ENCODE assay signal across 8 cellular contexts in genomic region chr20:63216849-63217471, GRCh38. TPM values are rescaled to one million over a fixed set of nuclear protein-coding genes. Genes with fewer than 3 reads are reported as not detected.
DNase-seq lines count a peak whose midpoint lies in the region; ATAC-seq and TF ChIP-seq lines count a peak whose summit lies in the region.

No MANE protein-coding gene starts in this region.

- H3K36me3 ChIP-seq in kidney epithelial cell (ENCODE audit: control insufficient read depth, insufficient read depth, low read length) (peaks cover 1% of the 10 kb centered on the region), thymus (ENCODE audit: control insufficient read depth, insufficient read depth) (peaks cover 13% of the 10 kb centered on the region)

- POLR2A ChIA-PET in activated naive CD8-positive, alpha-beta T cell treated with anti-CD3 and anti-CD28 coated beads, Interleukin-2, amount 10 ng/mL, durations not matched to agents 7 days and 5 days (lab: Charles Lee), result interaction anchor here (0.6 kb wide), 1 partner anchor 514 kb away, joined by 3 read pairs; no protein-coding TSS in a partner anchor

- H3K27me3 Mint-ChIP-seq in activated CD4-positive, alpha-beta T cell treated with anti-CD3 and anti-CD28 coated beads, Interleukin-2, amount 10 ng/mL, durations not matched to agents 24 days and 14 days, result peaks cover 2% of the 10 kb centered on the region
- H3K27me3 Mint-ChIP-seq in activated naive CD8-positive, alpha-beta T cell treated with anti-CD3 and anti-CD28 coated beads, Interleukin-2, amount 10 ng/mL, durations not matched to agents 7 days and 5 days, result peaks cover 4% of the 10 kb centered on the region

- intact Hi-C loops in activated CD4-positive, alpha-beta T cell treated with anti-CD3 and anti-CD28 coated beads, Interleukin-2, amount 10 ng/mL, durations not matched to agents 24 days and 14 days (cut with micrococcal nuclease), result loop anchor here (1.0 to 5.0 kb wide), 2 partner anchors 55 to 280 kb away; partner anchors contain the start of genes ARFGAP1 and GID8

- H3K4me3 ChIP-seq in kidney epithelial cell (ENCODE audit: low read depth, low read length) (peak overlapping the region; percentile 70), thymus (ENCODE audit: low read length) (peak overlapping the region; percentile 83)

- H3K9me3 Mint-ChIP-seq in activated CD4-positive, alpha-beta T cell treated with anti-CD3 and anti-CD28 coated beads, Interleukin-2, amount 10 ng/mL, durations not matched to agents 24 days and 14 days, result no peaks in the 10 kb centered on the region
- no peaks in the 10 kb centered on the region for H3K9me3 Mint-ChIP-seq in activated naive CD8-positive, alpha-beta T cell treated with anti-CD3 and anti-CD28 coated beads, Interleukin-2, amount 10 ng/mL, durations not matched to agents 7 days and 5 days

- H3K36me3 Mint-ChIP-seq in activated CD4-positive, alpha-beta T cell treated with anti-CD3 and anti-CD28 coated beads, Interleukin-2, amount 10 ng/mL, durations not matched to agents 24 days and 14 days (ENCODE audit: low read depth), result peaks cover 27% of the 10 kb centered on the region
- peaks cover 8% of the 10 kb centered on the region for H3K36me3 Mint-ChIP-seq in activated naive CD8-positive, alpha-beta T cell treated with anti-CD3 and anti-CD28 coated beads, Interleukin-2, amount 10 ng/mL, durations not matched to agents 7 days and 5 days

- H3K27me3 ChIP-seq in kidney epithelial cell (ENCODE audit: control insufficient read depth, insufficient read depth, low read length) (peaks cover 13% of the 10 kb centered on the region), thymus (ENCODE audit: control insufficient read depth, insufficient read depth) (no peaks in the 10 kb centered on the region)

- peaks cover 7% of the 10 kb centered on the region for H3K4me1 ChIP-seq in thymus (ENCODE audit: control insufficient read depth, insufficient read depth, low read length)

- H3K4me1 Mint-ChIP-seq in activated CD4-positive, alpha-beta T cell treated with anti-CD3 and anti-CD28 coated beads, Interleukin-2, amount 10 ng/mL, durations not matched to agents 24 days and 14 days, result peaks cover 30% of the 10 kb centered on the region
- H3K4me1 Mint-ChIP-seq in activated naive CD8-positive, alpha-beta T cell treated with anti-CD3 and anti-CD28 coated beads, Interleukin-2, amount 10 ng/mL, durations not matched to agents 7 days and 5 days, result peaks cover 33% of the 10 kb centered on the region

- peak overlapping the region; percentile 74 for H3K27ac Mint-ChIP-seq in activated CD4-positive, alpha-beta T cell treated with anti-CD3 and anti-CD28 coated beads, Interleukin-2, amount 10 ng/mL, durations not matched to agents 24 days and 14 days
- H3K27ac Mint-ChIP-seq in activated naive CD8-positive, alpha-beta T cell treated with anti-CD3 and anti-CD28 coated beads, Interleukin-2, amount 10 ng/mL, durations not matched to agents 7 days and 5 days, result peak overlapping the region; percentile 87

- H3K4me3 Mint-ChIP-seq in activated CD4-positive, alpha-beta T cell treated with anti-CD3 and anti-CD28 coated beads, Interleukin-2, amount 10 ng/mL, durations not matched to agents 24 days and 14 days, result peak overlapping the region; percentile 80
- peak overlapping the region; percentile 85 for H3K4me3 Mint-ChIP-seq in activated naive CD8-positive, alpha-beta T cell treated with anti-CD3 and anti-CD28 coated beads, Interleukin-2, amount 10 ng/mL, durations not matched to agents 7 days and 5 days

- WGBS in thymus, result 93% methylated on average over 13 of the region's 13 CpGs

- H3K27ac ChIP-seq in thymus (ENCODE audit: low read depth), result peak overlapping the region; percentile 81

- H3K9me3 ChIP-seq in thymus (ENCODE audit: control insufficient read depth), result no peaks in the 10 kb centered on the region

- no peak for ATAC-seq in activated naive CD8-positive, alpha-beta T cell treated with anti-CD3 and anti-CD28 coated beads, Interleukin-2, amount 10 ng/mL, durations not matched to agents 7 days and 5 days (ENCODE audit: low read depth)
- no peak for ATAC-seq in GM21390 (IDR thresholded peaks at IDR 0.05; ENCODE audit: unreplicated experiment)

- DNase-seq in activated CD4-positive, alpha-beta T cell treated with anti-CD3 and anti-CD28 coated beads, Interleukin-2, amount 10 ng/mL, durations not matched to agents 24 days and 14 days, result no peak
- no peak for DNase-seq in activated CD4-positive, alpha-beta T cell treated with anti-CD3 and anti-CD28 coated beads, Interleukin-2, amount 50 U/mL, for 4 hours
- DNase-seq in activated naive CD8-positive, alpha-beta T cell treated with anti-CD3 and anti-CD28 coated beads, Interleukin-2, amount 10 ng/mL, durations not matched to agents 7 days and 5 days, result no peak
- DNase-seq in kidney epithelial cell (ENCODE audit: low read depth) (no peak), NCI-H2029 treated with DMSO at 0.1 percent for 48 hours (lab: John Stamatoyannopoulos, UW) (no peak), RKO (ENCODE audit: low spot score) (no peak)

- TF ChIP-seq CTCF in kidney epithelial cell (IDR thresholded peaks at IDR 0.05; ENCODE audit: insufficient read depth, low read length, poor library complexity, severe bottlenecking), result no peak

RNA-seq across cellular contexts. Expression of gene YTHDF1, which starts 1.0 kb away (rescaled TPM):
- 44.5 and 48.6 TPM in 2 replicates for total RNA-seq in activated CD4-positive, alpha-beta T cell treated with anti-CD3 and anti-CD28 coated beads, Interleukin-2, amount 10 ng/mL, durations not matched to agents 24 days and 14 days
- 10 to 100 TPM; 38.0 to 41.2 TPM for total RNA-seq in activated naive CD8-positive, alpha-beta T cell treated with anti-CD3 and anti-CD28 coated beads, Interleukin-2, amount 10 ng/mL, durations not matched to agents 7 days and 5 days
- total RNA-seq in kidney epithelial cell, result 54.3 and 54.8 TPM in 2 replicates
- 38.2 TPM for polyA plus RNA-seq in thymus

RNA-seq across cellular contexts. Expression of gene BIRC7, which starts 18.7 kb away (rescaled TPM):
- not detected in 2 replicates for total RNA-seq in activated CD4-positive, alpha-beta T cell treated with anti-CD3 and anti-CD28 coated beads, Interleukin-2, amount 10 ng/mL, durations not matched to agents 24 days and 14 days
- total RNA-seq in activated naive CD8-positive, alpha-beta T cell treated with anti-CD3 and anti-CD28 coated beads, Interleukin-2, amount 10 ng/mL, durations not matched to agents 7 days and 5 days, result not detected
- total RNA-seq in kidney epithelial cell, result 12.8 and 19.2 TPM in 2 replicates
- 0.87 TPM for polyA plus RNA-seq in thymus

RNA-seq across cellular contexts. Expression of gene NKAIN4, which starts 37.3 kb away (rescaled TPM):
- not detected in 2 replicates for total RNA-seq in activated CD4-positive, alpha-beta T cell treated with anti-CD3 and anti-CD28 coated beads, Interleukin-2, amount 10 ng/mL, durations not matched to agents 24 days and 14 days
- not detected for total RNA-seq in activated naive CD8-positive, alpha-beta T cell treated with anti-CD3 and anti-CD28 coated beads, Interleukin-2, amount 10 ng/mL, durations not matched to agents 7 days and 5 days
- 65.4 and 107 TPM in 2 replicates for total RNA-seq in kidney epithelial cell
- polyA plus RNA-seq in thymus, result 2.2 TPM

RNA-seq across cellular contexts. Expression of gene ARFGAP1, which starts 55.7 kb away (rescaled TPM):
- total RNA-seq in activated CD4-positive, alpha-beta T cell treated with anti-CD3 and anti-CD28 coated beads, Interleukin-2, amount 10 ng/mL, durations not matched to agents 24 days and 14 days, result 97.0 and 98.2 TPM in 2 replicates
- 10 to 100 TPM; 86.1 to 87.6 TPM for total RNA-seq in activated naive CD8-positive, alpha-beta T cell treated with anti-CD3 and anti-CD28 coated beads, Interleukin-2, amount 10 ng/mL, durations not matched to agents 7 days and 5 days
- 109 and 121 TPM in 2 replicates for total RNA-seq in kidney epithelial cell
- 111 TPM for polyA plus RNA-seq in thymus

Comparison
In these comparisons a context has a peak if more than half of its experiments do, and no peak if none do; other contexts are left out.
1. RNA of gene BIRC7, which starts 18.7 kb away (total RNA-seq): 12.8 to 19.2 TPM in kidney epithelial cell; not detected in activated naive CD8-positive, alpha-beta T cell treated with anti-CD3 and anti-CD28 coated beads, Interleukin-2, amount 10 ng/mL, durations not matched to agents 7 days and 5 days and not detected in activated CD4-positive, alpha-beta T cell treated with anti-CD3 and anti-CD28 coated beads, Interleukin-2, amount 10 ng/mL, durations not matched to agents 24 days and 14 days; every median in the first group is over 10 times any median in the second.
2. RNA of gene NKAIN4, which starts 37.3 kb away (total RNA-seq): 65.4 to 107 TPM in kidney epithelial cell; not detected in activated naive CD8-positive, alpha-beta T cell treated with anti-CD3 and anti-CD28 coated beads, Interleukin-2, amount 10 ng/mL, durations not matched to agents 7 days and 5 days and not detected in activated CD4-positive, alpha-beta T cell treated with anti-CD3 and anti-CD28 coated beads, Interleukin-2, amount 10 ng/mL, durations not matched to agents 24 days and 14 days; every median in the first group is over 10 times any median in the second.